ENCODE assay signal across 13 cellular contexts in the genomic region with DNA sequence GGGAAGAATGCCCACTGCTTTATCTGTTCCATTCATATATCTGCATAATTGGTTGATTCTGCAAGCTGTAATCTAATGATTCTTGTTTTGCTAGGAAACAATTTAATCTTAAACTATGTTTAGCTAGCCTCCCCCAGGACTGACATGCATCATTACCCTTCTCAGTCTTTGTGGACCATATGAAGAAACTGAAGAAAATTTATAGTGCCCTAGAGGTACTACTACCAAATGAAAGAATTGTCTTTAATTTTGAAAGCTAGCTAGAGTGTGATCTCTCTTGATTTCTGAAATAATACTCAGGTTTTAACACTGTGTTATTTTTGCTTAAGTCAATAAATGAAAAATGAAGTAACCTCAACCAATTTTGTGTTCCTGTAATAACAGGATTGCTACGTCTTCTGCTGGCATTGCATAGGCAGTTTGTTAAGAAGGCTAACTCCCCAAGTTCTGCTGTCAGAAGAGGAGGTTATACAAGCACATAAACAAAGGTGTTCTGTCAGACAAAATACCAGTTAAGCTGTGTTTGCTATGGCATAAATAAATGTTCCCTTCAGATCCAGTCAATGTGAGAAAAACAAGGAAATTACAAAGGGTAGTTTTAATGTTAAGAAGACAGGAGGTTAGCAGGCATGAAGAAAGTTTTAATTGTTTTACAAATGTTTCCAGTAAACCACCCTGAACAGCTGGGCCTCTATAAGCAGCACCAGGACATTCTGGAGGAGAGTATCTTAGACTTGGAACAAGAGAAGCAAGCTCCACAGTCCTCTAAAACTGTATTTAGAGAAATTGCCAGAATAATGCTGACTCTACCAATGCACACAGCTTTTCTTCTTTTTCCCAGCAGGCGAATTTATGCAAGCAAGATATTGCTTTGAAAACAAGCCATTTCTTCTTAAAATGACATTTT.
"Had no signal": no experiment of that assay in that cellular context is flagged by ENCODE, and none has a peak within 500 bp of the region (broad histone marks: within the 10 kb centered on the region; RNA-seq: fewer than 3 reads in every experiment).

No MANE protein-coding gene starts in this region.

- H3K4me1 Mint-ChIP-seq: stimulated activated memory B cell treated with anti-CD40 and anti-IgM and Interleukin-4, amounts not matched to agents 10 μg/mL and 1 μg/mL and 100 μg/mL, for 72 hours; T-cell had no signal

- H3K4me3 ChIP-seq: pancreas, tibial artery, vagina had no signal

- H3K27ac Mint-ChIP-seq: stimulated activated memory B cell treated with anti-CD40 and anti-IgM and Interleukin-4, amounts not matched to agents 10 μg/mL and 1 μg/mL and 100 μg/mL, for 72 hours; T-cell had no signal

- DNase-seq: activated CD4-positive, CD25-positive, alpha-beta regulatory T cell treated with anti-CD3 and anti-CD28 coated beads, Interleukin-2, amount 50 U/mL, for 72 hours; activated naive CD4-positive, alpha-beta T cell; anterior cingulate cortex; hippocampal formation; kidney; midbrain; pancreas; T-cell; T-helper 9 cell; tibial artery had no signal

- H3K27me3 ChIP-seq: pancreas, tibial artery, vagina had no signal

- H3K36me3 Mint-ChIP-seq: stimulated activated memory B cell treated with anti-CD40 and anti-IgM and Interleukin-4, amounts not matched to agents 10 μg/mL and 1 μg/mL and 100 μg/mL, for 72 hours; T-cell had no signal

- H3K4me3 Mint-ChIP-seq: stimulated activated memory B cell treated with anti-CD40 and anti-IgM and Interleukin-4, amounts not matched to agents 10 μg/mL and 1 μg/mL and 100 μg/mL, for 72 hours; T-cell had no signal

- ATAC-seq: esophagus mucosa; pancreas; stimulated activated memory B cell treated with anti-CD40 and anti-IgM and Interleukin-4, amounts not matched to agents 10 μg/mL and 1 μg/mL and 100 μg/mL, for 72 hours; T-cell had no signal

- H3K4me1 ChIP-seq: pancreas had no signal

- H3K27ac ChIP-seq: tibial artery, vagina had no signal

- H3K9me3 ChIP-seq: pancreas, tibial artery, vagina had no signal

- H3K36me3 ChIP-seq: pancreas, tibial artery, vagina had no signal
